In the genomic region with DNA sequence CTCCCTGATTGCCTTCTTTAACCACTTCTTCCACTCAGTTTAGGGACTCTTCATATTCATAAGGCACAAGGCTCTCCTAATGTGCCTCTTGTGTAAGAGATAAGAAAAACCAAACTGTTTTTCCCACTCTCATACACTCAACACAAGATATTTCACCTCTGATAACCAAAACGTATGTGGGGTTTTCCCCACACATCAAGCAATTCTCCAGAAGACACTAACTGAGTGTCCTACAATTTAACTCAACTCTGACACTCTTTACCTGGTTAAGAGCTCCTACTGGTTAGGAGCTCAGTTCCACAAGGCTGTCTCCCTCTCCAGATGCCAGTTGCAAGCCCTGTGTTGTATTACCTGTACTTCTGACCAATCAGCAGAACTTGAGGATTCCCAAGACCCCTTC, we compare ENCODE assay signal across 29 cellular contexts.
"Had no signal": no experiment of that assay in that cellular context is flagged by ENCODE, and none has a peak within 500 bp of the region (broad histone marks: within the 10 kb centered on the region; RNA-seq: fewer than 3 reads in every experiment).

No MANE protein-coding gene starts in this region.

- FAIRE-seq: kidney had no signal

- H3K27me3 ChIP-seq: colonic mucosa, gastrocnemius medialis, left lung, neural progenitor cell, right atrium auricular region, stomach, thyroid gland, vagina had no signal

- H3K27ac ChIP-seq: colonic mucosa, epithelial cell of prostate, gastrocnemius medialis, left lung, neural progenitor cell, prostate gland, right atrium auricular region, stomach, thyroid gland, vagina had no signal

- H3K9ac ChIP-seq: neural progenitor cell had no signal

- H2AFZ ChIP-seq: neural progenitor cell had no signal

- H3K4me2 ChIP-seq: neural progenitor cell, smooth muscle cell had no signal

- H3K27ac Mint-ChIP-seq: dendritic cell treated with granulocyte-macrophage colony-stimulating factor and Interleukin-4, amounts not matched to agents 40 ng/mL and 50 ng/mL, for 4 days; endodermal cell; naive thymus-derived CD4-positive, alpha-beta T cell; nephron; neural progenitor cell had no signal

- ATAC-seq: esophagus mucosa; gastrocnemius medialis; left cardiac atrium; left lung; naive thymus-derived CD4-positive, alpha-beta T cell; sciatic nerve had no signal

- H3K27me3 Mint-ChIP-seq: dendritic cell treated with granulocyte-macrophage colony-stimulating factor and Interleukin-4, amounts not matched to agents 40 ng/mL and 50 ng/mL, for 4 days had no signal

- H3K9me3 ChIP-seq: colonic mucosa, gastrocnemius medialis, left lung, prostate gland, right atrium auricular region, stomach, thyroid gland, vagina had no signal

- H3K4me1 ChIP-seq: colonic mucosa, gastrocnemius medialis, left lung, neural progenitor cell, prostate gland, right atrium auricular region, thyroid gland, vagina had no signal

- H3K36me3 ChIP-seq: colonic mucosa, gastrocnemius medialis, left lung, neural progenitor cell, prostate gland, right atrium auricular region, stomach, thyroid gland, vagina had no signal

- H3K4me3 ChIP-seq: colonic mucosa, gastrocnemius medialis, left lung, neural progenitor cell, prostate gland, right atrium auricular region, smooth muscle cell, stomach, thyroid gland, vagina had no signal

- H3K4me1 Mint-ChIP-seq: nephron had no signal

- H3K36me3 Mint-ChIP-seq: neural progenitor cell had no signal

- H3K9me3 Mint-ChIP-seq: dendritic cell treated with granulocyte-macrophage colony-stimulating factor and Interleukin-4, amounts not matched to agents 40 ng/mL and 50 ng/mL, for 4 days; endodermal cell; nephron had no signal

- H3K4me3 Mint-ChIP-seq: dendritic cell treated with granulocyte-macrophage colony-stimulating factor and Interleukin-4, amounts not matched to agents 40 ng/mL and 50 ng/mL, for 4 days; endodermal cell; naive thymus-derived CD4-positive, alpha-beta T cell; nephron; neural progenitor cell had no signal

- DNase-seq: colonic mucosa; effector CD8-positive, alpha-beta T cell; endodermal cell; foreskin fibroblast; gastrocnemius medialis; head of caudate nucleus; kidney; left cardiac atrium; left lung; mesendoderm; midbrain; naive thymus-derived CD4-positive, alpha-beta T cell; stimulated activated CD4-positive, alpha-beta T cell treated with anti-CD3 and anti-CD28 coated beads, Interleukin-12 subunit alpha, Interleukin-12 subunit beta, amount 100 ng/mL, for 4 hours; stimulated activated CD4-positive, alpha-beta T cell treated with anti-CD3 and anti-CD28 coated beads, Interleukin-1b, Interleukin-23, amount 100 ng/mL, for 48 hours; stimulated activated CD4-positive, alpha-beta T cell treated with anti-CD3 and anti-CD28 coated beads, Interleukin-4, amount 100 ng/mL, for 1 hour; stimulated activated CD8-positive, alpha-beta memory T cell treated with anti-CD3 and anti-CD28 coated beads, Interleukin-4, amount 100 ng/mL, for 48 hours; stomach; thyroid gland; trophoblast cell had no signal
